In the genomic region with DNA sequence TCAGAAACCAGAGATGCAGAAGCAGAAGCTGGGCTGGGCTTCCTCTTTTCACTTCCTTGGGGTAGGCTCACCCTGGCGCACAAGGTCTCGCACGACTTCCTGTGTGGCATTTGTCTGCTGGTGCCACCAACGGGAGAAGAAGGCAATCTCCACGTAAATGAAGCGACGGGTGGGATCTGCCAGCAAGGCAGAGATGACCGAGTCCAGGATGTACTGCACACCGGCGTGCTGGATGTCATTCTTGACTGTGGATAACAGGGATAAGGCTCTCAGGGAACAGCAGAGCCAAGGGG, we compare ENCODE assay signal across 8 cellular contexts. TPM values are rescaled to one million over a fixed set of nuclear protein-coding genes. Genes with fewer than 3 reads are reported as not detected.
DNase-seq lines count a peak whose midpoint lies in the region; ATAC-seq lines count a peak whose summit lies in the region.

No MANE protein-coding gene starts in this region.

- peak overlapping the region; percentile 75 to 96 (median 88) for H3K4me3 ChIP-seq in BLaER1 treated with 17β-estradiol and CSF1 and Interleukin-3, amounts not matched to agents 10 nM and 100 nM

- peaks cover 41 to 47% (median 45%) of the 10 kb centered on the region in 10 experiments for H3K4me1 ChIP-seq in BLaER1 treated with 17β-estradiol and CSF1 and Interleukin-3, amounts not matched to agents 10 nM and 100 nM

- DNase-seq in NOMO-1 (lab: John Stamatoyannopoulos, UW; ENCODE audit: unreplicated experiment in 2 of 2) (peak; percentile 95), mucosa of gallbladder (ENCODE audit: low spot score) (peak; percentile 52), OCI-M2 (lab: John Stamatoyannopoulos, UW; ENCODE audit: unreplicated experiment) (no peak), cerebellum (ENCODE audit: low spot score) (no peak)
- peak; percentile 81 for DNase-seq in activated effector memory CD4-positive, alpha-beta T cell treated with anti-CD3 and anti-CD28 coated beads, Interleukin-2, amount 50 U/mL, for 16 hours

- ATAC-seq in HG02623 (IDR thresholded peaks at IDR 0.05; ENCODE audit: unreplicated experiment): no peak
- ATAC-seq in HG02588 (IDR thresholded peaks at IDR 0.05; ENCODE audit: unreplicated experiment): no peak

- H3K9ac ChIP-seq in BLaER1 treated with 17β-estradiol and CSF1 and Interleukin-3, amounts not matched to agents 10 nM and 100 nM: peak overlapping the region; percentile 84 to 99 (median 95); a peak in 21 of 22 replicates

- H3K27ac ChIP-seq in BLaER1 treated with 17β-estradiol and CSF1 and Interleukin-3, amounts not matched to agents 10 nM and 100 nM: peak overlapping the region; percentile 50 to 99 (median 82); a peak in 21 of 22 replicates

- H3K9me3 ChIP-seq in BLaER1 treated with 17β-estradiol and CSF1 and Interleukin-3, amounts not matched to agents 10 nM and 100 nM (replicated peaks in 1 of 11): no peaks in the 10 kb centered on the region

- peaks cover 0 to 19% (median 2%) of the 10 kb centered on the region in 11 experiments; a peak in 8 of 22 replicates for H4K20me1 ChIP-seq in BLaER1 treated with 17β-estradiol and CSF1 and Interleukin-3, amounts not matched to agents 10 nM and 100 nM

- peaks cover 47 to 59% (median 55%) of the 10 kb centered on the region in 11 experiments for H3K36me3 ChIP-seq in BLaER1 treated with 17β-estradiol and CSF1 and Interleukin-3, amounts not matched to agents 10 nM and 100 nM

- no peaks in the 10 kb centered on the region for H3K27me3 ChIP-seq in BLaER1 treated with 17β-estradiol and CSF1 and Interleukin-3, amounts not matched to agents 10 nM and 100 nM

- peak overlapping the region; percentile 96 to 100 (median 99) for H3K4me2 ChIP-seq in BLaER1 treated with 17β-estradiol and CSF1 and Interleukin-3, amounts not matched to agents 10 nM and 100 nM

RNA-seq across cellular contexts. Expression of a gene that starts 1.3 kb away (rescaled TPM):
- total RNA-seq in mucosa of gallbladder: 104 TPM
- total RNA-seq in cerebellum: 17.5 TPM

RNA-seq across cellular contexts. Expression of a gene that starts 1.4 kb away (rescaled TPM):
- total RNA-seq in mucosa of gallbladder: 14.5 TPM
- total RNA-seq in cerebellum: 6.3 TPM

RNA-seq across cellular contexts. Expression of a gene that starts 16.5 kb away (rescaled TPM):
- 89.0 TPM for total RNA-seq in mucosa of gallbladder
- 59.1 TPM for total RNA-seq in cerebellum

RNA-seq across cellular contexts. Expression of a gene that starts 22.6 kb away (rescaled TPM):
- not detected for total RNA-seq in mucosa of gallbladder
- not detected for total RNA-seq in cerebellum

RNA-seq across cellular contexts. Expression of a gene that starts 31.2 kb away (rescaled TPM):
- total RNA-seq in mucosa of gallbladder: 8.9 TPM
- total RNA-seq in cerebellum: 5.3 TPM

Comparison
In these comparisons a context has a peak if more than half of its experiments do, and no peak if none do; other contexts are left out.
1. DNase-seq: peak in NOMO-1 (2 of 2), activated effector memory CD4-positive, alpha-beta T cell treated with anti-CD3 and anti-CD28 coated beads, Interleukin-2, amount 50 U/mL, for 16 hours (single experiment) and mucosa of gallbladder (single experiment); none in OCI-M2 (single experiment) and cerebellum (single experiment).